19 cellular contexts compared by ENCODE assay signal in genomic region chr1:54163051-54163450, GRCh38. TPM values are rescaled to one million over a fixed set of nuclear protein-coding genes. Genes with fewer than 3 reads are reported as not detected.
"Had no signal": no experiment of that assay in that cellular context is flagged by ENCODE, and none has a peak within 500 bp of the region (broad histone marks: within the 10 kb centered on the region; RNA-seq: fewer than 3 reads in every experiment).

No MANE protein-coding gene starts in this region.

- ATAC-seq: activated CD8-positive, alpha-beta T cell treated with anti-CD3 and anti-CD28 coated beads for 36 hours had no signal

- FAIRE-seq: colon had no signal

- H3K27me3 ChIP-seq: adrenal gland, esophagus squamous epithelium had no signal

- H3K4me1 ChIP-seq: adrenal gland, prostate gland had no signal

- H3K4me3 ChIP-seq: adrenal gland, esophagus squamous epithelium, prostate gland, skin epidermis had no signal

- H3K27ac ChIP-seq: adrenal gland, esophagus squamous epithelium, prostate gland, skin epidermis had no signal

- H3K36me3 ChIP-seq: adrenal gland, esophagus squamous epithelium, prostate gland had no signal

- H3K9me3 ChIP-seq: adrenal gland, esophagus squamous epithelium, prostate gland had no signal

- DNase-seq: activated B cell treated with CpG ODN at 0.5 μM for 24 hours; activated CD4-positive, alpha-beta T cell treated with anti-CD3 and anti-CD28 coated beads for 48 hours; activated CD8-positive, alpha-beta T cell treated with anti-CD3 and anti-CD28 coated beads for 36 hours; activated effector memory CD4-positive, alpha-beta T cell treated with anti-CD3 and anti-CD28 coated beads, Interleukin-2, amount 50 U/mL, for 16 hours; activated T-cell treated with anti-CD3 and anti-CD28 coated beads, Interleukin-2, amount 50 U/mL, for 48 hours; adrenal gland; esophagus squamous epithelium; foreskin fibroblast; glutamatergic neuron; kidney glomerular epithelial cell; mesendoderm; occipital lobe; right cardiac atrium; T-helper 2 cell had no signal

RNA-seq across cellular contexts. Expression of gene CDCP2, which starts 10.3 kb away (rescaled TPM):
- total RNA-seq: activated B cell treated with CpG ODN at 0.5 μM for 24 hours, cardiac septum, occipital lobe, right cardiac atrium, temporal lobe had no signal
- polyA plus RNA-seq: right cardiac atrium had no signal
